ENCODE assay signal across 25 cellular contexts in the genomic region with DNA sequence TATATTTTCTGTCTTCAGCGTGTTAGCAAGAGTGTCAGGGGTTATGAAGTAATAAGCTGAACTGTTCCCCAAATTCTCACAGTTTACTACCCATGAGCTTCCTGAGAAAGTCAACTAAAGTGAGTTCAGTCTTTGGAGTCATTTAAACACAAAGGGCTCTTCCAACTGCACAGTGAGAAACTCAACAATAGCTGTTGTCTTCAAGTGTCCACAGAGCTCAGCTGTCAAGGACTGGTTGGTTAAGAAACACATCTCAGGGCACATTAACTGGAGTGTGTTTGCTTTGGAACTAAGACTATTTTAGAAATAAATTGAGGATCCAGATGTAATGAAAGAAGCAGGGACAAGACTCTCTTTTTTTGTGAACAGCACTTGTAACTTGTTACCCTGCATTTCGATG.
"Had no signal": no experiment of that assay in that cellular context is flagged by ENCODE, and none has a peak within 500 bp of the region (broad histone marks: within the 10 kb centered on the region; RNA-seq: fewer than 3 reads in every experiment).

No MANE protein-coding gene starts in this region.

- H3K4me3 ChIP-seq: cardiac muscle cell, SJSA1 had no signal

- H3K4me1 ChIP-seq: SJSA1 had no signal

- H3K9me3 ChIP-seq: SJSA1 had no signal

- H3K27me3 ChIP-seq: brain microvascular endothelial cell, cardiac muscle cell, SJSA1 had no signal

- ATAC-seq: activated T-cell treated with anti-CD3 and anti-CD28 coated beads, Interleukin-2, amount 50 U/mL, for 72 hours; PC-3; WTC11 had no signal

- H3K36me3 ChIP-seq: brain microvascular endothelial cell, cardiac muscle cell, SJSA1 had no signal

- DNase-seq: activated CD4-positive, alpha-beta memory T cell treated with anti-CD3 and anti-CD28 coated beads for 36 hours; activated CD4-positive, alpha-beta T cell treated with anti-CD3 and anti-CD28 coated beads, Interleukin-2, amount 10 ng/mL, durations not matched to agents 7 days and 5 days; activated CD4-positive, CD25-positive, alpha-beta regulatory T cell treated with anti-CD3 and anti-CD28 coated beads, Interleukin-2, amount 50 U/mL, for 72 hours; activated CD8-positive, alpha-beta memory T cell treated with anti-CD3 and anti-CD28 coated beads for 24 hours; activated gamma-delta T cell treated with Interleukin-2 at 50 U/mL for 16 hours; activated naive CD4-positive, alpha-beta T cell treated with anti-CD3 and anti-CD28 coated beads, Interleukin-2, amount 10 ng/mL, durations not matched to agents 7 days and 5 days; activated naive CD8-positive, alpha-beta T cell treated with anti-CD3 and anti-CD28 coated beads for 36 hours; activated T-cell treated with anti-CD3 and anti-CD28 coated beads, Interleukin-2, amount 50 U/mL, for 72 hours; brain microvascular endothelial cell; cerebellar nuclear complex; Kasumi-1; KBM-7; NCI-H1092 treated with DMSO at 0.1 percent for 48 hours; NCI-H1417 treated with DMSO at 0.1 percent for 48 hours; NCI-H1694; NCI-H2029 treated with DMSO at 0.1 percent for 48 hours; NCI-H446; NCI-H524; PC-3; SHP77; T-helper 9 cell had no signal

- H3K27ac ChIP-seq: brain microvascular endothelial cell, cardiac muscle cell, SJSA1 had no signal

- FAIRE-seq: RCC 7860 had no signal
